8 cellular contexts compared by ENCODE assay signal in genomic region chr1:64136749-64137568, GRCh38.
DNase-seq lines count a peak whose midpoint lies in the region; ATAC-seq and TF ChIP-seq lines count a peak whose summit lies in the region.

No MANE protein-coding gene starts in this region.

- no peaks in the 10 kb centered on the region for H3K9me3 ChIP-seq in HCT116 (ENCODE audit: control insufficient read depth in 1 of 2, insufficient read depth in 1 of 2, low read depth in 1 of 2, low read length in 2 of 2)
- no peaks in the 10 kb centered on the region for H3K9me3 ChIP-seq in gastrocnemius medialis

- no peak overlapping the region for H3K4me3 Mint-ChIP-seq in T-cell

- H3K27me3 ChIP-seq in HCT116 (ENCODE audit: insufficient read depth, low read length) = no peaks in the 10 kb centered on the region
- H3K27me3 ChIP-seq in gastrocnemius medialis = no peaks in the 10 kb centered on the region

- H3K79me2 ChIP-seq in HCT116 (ENCODE audit: insufficient read depth, low read length) = no peaks in the 10 kb centered on the region

- in situ Hi-C loops in gastrocnemius medialis (cut with MboI; ENCODE audit: low sequenced_read_pairs in 4 of 4) = loop anchor here (5.0 to 25.0 kb wide), 8 partner anchors 200 to 522 kb away; partner anchors contain the start of gene ROR1 (in 3 of the 4)

- BruUV-seq in HCT116 (replicated peaks; lab: Mats Ljungman, UMichigan) = no TSS peak

- H3K9ac ChIP-seq in HCT116 (ENCODE audit: low read length) = no peak overlapping the region

- H3K36me3 ChIP-seq in HCT116 (ENCODE audit: control insufficient read depth in 1 of 2, insufficient read depth in 2 of 2, low read length in 2 of 2) (no peaks in the 10 kb centered on the region), gastrocnemius medialis (no peaks in the 10 kb centered on the region)

- RAD21 ChIA-PET in HCT116 (lab: Charles Lee; ENCODE audit: low non-redundant PET in 1 of 2, low total read pairs in 2 of 2, uncharacterized antibody in 2 of 2, unreplicated experiment in 2 of 2) = interaction anchor here (0.5 to 2.5 kb wide), 8 partner anchors 26 to 463 kb away, joined by 3 to 14 read pairs (median 6); partner anchors contain the start of gene ROR1 (in 1 of the 2)

- no peaks in the 10 kb centered on the region for H3K9me3 Mint-ChIP-seq in T-cell

- H3K4me1 Mint-ChIP-seq in T-cell = no peaks in the 10 kb centered on the region

- H3K27ac ChIP-seq in HCT116 (ENCODE audit: low read depth, low read length) = no peak overlapping the region
- no peak overlapping the region for H3K27ac ChIP-seq in gastrocnemius medialis

- H3K4me3 ChIP-seq in HCT116 (replicated peaks in 1 of 2; ENCODE audit: low read depth in 1 of 2, low read length in 2 of 2) (no peak overlapping the region), gastrocnemius medialis (no peak overlapping the region)

- no peaks in the 10 kb centered on the region for H3K9me2 ChIP-seq in HCT116 (ENCODE audit: insufficient read depth)

- peak; percentile 88 for TF ChIP-seq RAD21 in HCT116 (IDR thresholded peaks at IDR 0.05; ENCODE audit: low read depth)

- peak; percentile 84 to 96 (median 93) for TF ChIP-seq CTCF in HCT116 (IDR thresholded peaks at IDR 0.05 in 2 of 3, conservative IDR thresholded peaks at IDR 0.05 in 1 of 3; ENCODE audit: borderline replicate concordance in 1 of 3, insufficient read depth in 1 of 3, low read depth in 2 of 3, low read length in 2 of 3)
- peak; percentile 86 to 93 (median 88) for TF ChIP-seq CTCF in gastrocnemius medialis (IDR thresholded peaks at IDR 0.05 in 4 of 5, conservative IDR thresholded peaks at IDR 0.05 in 1 of 5)

- POLR2A ChIA-PET in HCT116 (lab: Charles Lee) (interaction anchor here (0.7 to 1.0 kb wide), 2 partner anchors 445 to 475 kb away, joined by 3 read pairs; no protein-coding TSS in a partner anchor), T-cell (lab: Charles Lee) (no interaction called here)

- peaks cover 0 to 3% of the 10 kb centered on the region in 2 donors for H3K27me3 Mint-ChIP-seq in T-cell

- H2AFZ ChIP-seq in HCT116 (ENCODE audit: low read depth, low read length, poor library complexity, severe bottlenecking) = no peak overlapping the region

- H4K20me1 ChIP-seq in HCT116 (ENCODE audit: insufficient read depth) = no peaks in the 10 kb centered on the region

- H3K27ac Mint-ChIP-seq in T-cell = no peak overlapping the region

- intact Hi-C loops in HCT116 (cut with micrococcal nuclease) = loop anchor here (1.0 to 5.0 kb wide), 7 partner anchors 202 to 580 kb away; partner anchors contain the start of gene ROR1
- intact Hi-C loops in gastrocnemius medialis (cut with DNase I; ENCODE audit: low total_unique reads) = loop anchor here (1.0 to 5.0 kb wide), 6 partner anchors 100 to 520 kb away; no protein-coding TSS in a partner anchor

- H3K4me2 ChIP-seq in HCT116 (ENCODE audit: low read length) = no peak overlapping the region

- H3K36me3 Mint-ChIP-seq in T-cell = no peaks in the 10 kb centered on the region

- H3K4me1 ChIP-seq in HCT116 (ENCODE audit: control insufficient read depth in 1 of 2, insufficient read depth in 2 of 2, low read length in 2 of 2) = peaks cover 0 to 12% of the 10 kb centered on the region in 2 experiments; a peak in 2 of 4 replicates
- no peaks in the 10 kb centered on the region for H3K4me1 ChIP-seq in gastrocnemius medialis

- CTCF ChIA-PET in HCT116 (lab: Charles Lee) (interaction anchor here (0.6 to 3.0 kb wide), 20 partner anchors 9 to 1132 kb away, joined by 3 to 55 read pairs (median 4); no protein-coding TSS in a partner anchor), T-cell (lab: Charles Lee) (interaction anchor here (0.5 to 2.7 kb wide), 21 partner anchors 10 to 583 kb away, joined by 3 to 16 read pairs (median 4); no protein-coding TSS in a partner anchor)

- ATAC-seq in HCT116 (peak; percentile 94), T-cell (replicated peaks in 1 of 4) (peak; percentile 47 to 70 (median 66)), gastrocnemius medialis (peak; percentile 92 to 94), GM19328 (IDR thresholded peaks at IDR 0.05; ENCODE audit: unreplicated experiment) (no peak)

- TF ChIP-seq POLR2A in HCT116 (IDR thresholded peaks at IDR 0.05; ENCODE audit: borderline replicate concordance, extremely low read depth, insufficient read depth, insufficient read length) (no peak), gastrocnemius medialis (IDR thresholded peaks at IDR 0.05) (no peak)

- peak; percentile 61 for DNase-seq in GDM1 (lab: John Stamatoyannopoulos, UW)
- peak; percentile 46 for DNase-seq in HCT116 (ENCODE audit: low read depth, low spot score)
- peak; percentile 41 for DNase-seq in NCI-H1105 (lab: John Stamatoyannopoulos, UW)
- DNase-seq in T-cell = peak in 33 of 34 experiments; percentile 4 to 69 (median 43)
- DNase-seq in anterior cingulate cortex (lab: John Stamatoyannopoulos, UW) = peak in 56 of 58 donors; percentile 1 to 85 (median 56)
- peak; percentile 33 for DNase-seq in hepatic stellate cell (ENCODE audit: low spot score)
- peak; percentile 47 to 76 for DNase-seq in gastrocnemius medialis

TF ChIP-seq in HCT116, 20 proteins besides CTCF, POLR2A, EP300 and RAD21:
- no peak for TF ChIP-seq CBX3 (IDR thresholded peaks at IDR 0.05; ENCODE audit: low read depth)
- TF ChIP-seq TCF7L2 (IDR thresholded peaks at IDR 0.05; ENCODE audit: borderline replicate concordance, extremely low read depth, insufficient read depth, insufficient read length) = no peak
- no peak for TF ChIP-seq ZNF274 (IDR thresholded peaks at IDR 0.05; ENCODE audit: low read depth, low read length)
- TF ChIP-seq SRF (IDR thresholded peaks at IDR 0.05; ENCODE audit: low read depth) = no peak
- TF ChIP-seq JUND (IDR thresholded peaks at IDR 0.05) = no peak
- no peak for TF ChIP-seq SP1 (IDR thresholded peaks at IDR 0.05; ENCODE audit: low read depth)
- no peak for TF ChIP-seq POLR2AphosphoS5 (IDR thresholded peaks at IDR 0.05; ENCODE audit: low read depth, low read length)
- TF ChIP-seq CEBPB (IDR thresholded peaks at IDR 0.05; ENCODE audit: low read depth) = no peak
- no peak for TF ChIP-seq REST (IDR thresholded peaks at IDR 0.05; ENCODE audit: low read depth)
- TF ChIP-seq EGR1 (IDR thresholded peaks at IDR 0.05; ENCODE audit: low read depth) = no peak
- no peak for TF ChIP-seq YY1 (IDR thresholded peaks at IDR 0.05; ENCODE audit: extremely low read depth, insufficient replicate concordance, low read depth, low read length)
- no peak for TF ChIP-seq EZH2phosphoT487 (IDR thresholded peaks at IDR 0.05; ENCODE audit: borderline replicate concordance)
- no peak for TF ChIP-seq FOSL1 (IDR thresholded peaks at IDR 0.05; ENCODE audit: low read depth)
- no peak for TF ChIP-seq SIN3A (IDR thresholded peaks at IDR 0.05; ENCODE audit: low read depth)
- TF ChIP-seq ELF1 (IDR thresholded peaks at IDR 0.05; ENCODE audit: borderline replicate concordance, low read depth) = no peak
- no peak for TF ChIP-seq EZH2 (IDR thresholded peaks at IDR 0.05)
- TF ChIP-seq ATF3 (IDR thresholded peaks at IDR 0.05) = no peak
- TF ChIP-seq ZBTB33 (IDR thresholded peaks at IDR 0.05; ENCODE audit: extremely low read depth, insufficient replicate concordance, low read length) = no peak
- no peak for TF ChIP-seq ZFX (IDR thresholded peaks at IDR 0.05)
- TF ChIP-seq MAX (IDR thresholded peaks at IDR 0.05) = no peak
TF ChIP-seq in HCT116: peak in this region for 0.
